Comparison of ENCODE assay signal across 8 cellular contexts in genomic region chr14:64971452-64971889, GRCh38. TPM values are rescaled to one million over a fixed set of nuclear protein-coding genes. Genes with fewer than 3 reads are reported as not detected.
A peak's percentile ranks its signal among the peaks of the same experiment; 100 is the strongest.
DNase-seq lines count a peak whose midpoint lies in the region; ATAC-seq lines count a peak whose summit lies in the region.

No MANE protein-coding gene starts in this region.

- ATAC-seq in HG03196 (IDR thresholded peaks at IDR 0.05; ENCODE audit: unreplicated experiment) = no peak
- no peak for ATAC-seq in GM21737 (IDR thresholded peaks at IDR 0.05; ENCODE audit: unreplicated experiment)
- no peak for ATAC-seq in GM21529 (IDR thresholded peaks at IDR 0.05; ENCODE audit: unreplicated experiment)

- no peaks in the 10 kb centered on the region for H3K36me3 ChIP-seq in HAP-1 (replicated peaks)

- no peak for DNase-seq in HAP-1 (ENCODE audit: low spot score in 2 of 2)
- no peak for DNase-seq in activated CD4-positive, alpha-beta memory T cell treated with anti-CD3 and anti-CD28 coated beads, Interleukin-2, amount 10 ng/mL, durations not matched to agents 7 days and 5 days
- no peak for DNase-seq in stimulated activated CD4-positive, alpha-beta T cell treated with anti-CD3 and anti-CD28 coated beads, Interleukin-4, amount 100 ng/mL, for 24 hours

- H3K4me3 ChIP-seq in HAP-1 (peak overlapping the region; percentile 53), iPS-11a (ENCODE audit: low read depth, low read length) (peak overlapping the region; percentile 67), skin epidermis (peak overlapping the region; percentile 37 to 70 (median 61))

- H3K4me1 ChIP-seq in HAP-1 = peaks cover 7% of the 10 kb centered on the region

- H3K9me3 ChIP-seq in HAP-1 = no peaks in the 10 kb centered on the region

- no peaks in the 10 kb centered on the region for H3K36me3 Mint-ChIP-seq in activated CD4-positive, alpha-beta memory T cell treated with anti-CD3 and anti-CD28 coated beads, Interleukin-2, amount 10 ng/mL, durations not matched to agents 7 days and 5 days (ENCODE audit: low read depth)

- POLR2A ChIA-PET in activated CD4-positive, alpha-beta memory T cell treated with anti-CD3 and anti-CD28 coated beads, Interleukin-2, amount 10 ng/mL, durations not matched to agents 7 days and 5 days (lab: Charles Lee) = interaction anchor here (1.0 kb wide), 1 partner anchor 57 kb away, joined by 4 read pairs; the partner anchor contains the start of gene CHURC1

- in situ Hi-C loops in HAP-1 (cut with MboI; ENCODE audit: low sequenced_read_pairs) = no loop called here

- H3K27me3 ChIP-seq in HAP-1 (ENCODE audit: low read depth) = no peaks in the 10 kb centered on the region

- H3K27ac ChIP-seq in skin epidermis = peak overlapping the region in 12 of 21 experiments; percentile 2 to 77 (median 65)

- H3K4me3 Mint-ChIP-seq in activated CD4-positive, alpha-beta memory T cell treated with anti-CD3 and anti-CD28 coated beads, Interleukin-2, amount 10 ng/mL, durations not matched to agents 7 days and 5 days = peak overlapping the region; percentile 59

- peaks cover 7% of the 10 kb centered on the region for H3K4me1 Mint-ChIP-seq in activated CD4-positive, alpha-beta memory T cell treated with anti-CD3 and anti-CD28 coated beads, Interleukin-2, amount 10 ng/mL, durations not matched to agents 7 days and 5 days

- CTCF ChIA-PET in activated CD4-positive, alpha-beta memory T cell treated with anti-CD3 and anti-CD28 coated beads, Interleukin-2, amount 10 ng/mL, durations not matched to agents 7 days and 5 days (lab: Charles Lee) = interaction anchor here (0.7 to 1.3 kb wide), 2 partner anchors 148 to 482 kb away, joined by 3 to 5 read pairs; no protein-coding TSS in a partner anchor

- H3K27me3 Mint-ChIP-seq in activated CD4-positive, alpha-beta memory T cell treated with anti-CD3 and anti-CD28 coated beads, Interleukin-2, amount 10 ng/mL, durations not matched to agents 7 days and 5 days = peaks cover 13% of the 10 kb centered on the region

- H3K27ac Mint-ChIP-seq in activated CD4-positive, alpha-beta memory T cell treated with anti-CD3 and anti-CD28 coated beads, Interleukin-2, amount 10 ng/mL, durations not matched to agents 7 days and 5 days = no peak overlapping the region

- no peaks in the 10 kb centered on the region for H3K9me3 Mint-ChIP-seq in activated CD4-positive, alpha-beta memory T cell treated with anti-CD3 and anti-CD28 coated beads, Interleukin-2, amount 10 ng/mL, durations not matched to agents 7 days and 5 days

RNA-seq across cellular contexts. Expression of gene RAB15, which starts 0.7 kb away (rescaled TPM):
- 1 to 10 TPM; 1.5 to 1.7 TPM for total RNA-seq in activated CD4-positive, alpha-beta memory T cell treated with anti-CD3 and anti-CD28 coated beads, Interleukin-2, amount 10 ng/mL, durations not matched to agents 7 days and 5 days

RNA-seq across cellular contexts. Expression of gene FNTB, which starts 15.2 kb away (rescaled TPM):
- total RNA-seq in activated CD4-positive, alpha-beta memory T cell treated with anti-CD3 and anti-CD28 coated beads, Interleukin-2, amount 10 ng/mL, durations not matched to agents 7 days and 5 days = 10 to 100 TPM; 12.3 to 16.1 TPM

RNA-seq across cellular contexts. Expression of gene GPX2, which starts 28.9 kb away (rescaled TPM):
- total RNA-seq in activated CD4-positive, alpha-beta memory T cell treated with anti-CD3 and anti-CD28 coated beads, Interleukin-2, amount 10 ng/mL, durations not matched to agents 7 days and 5 days = not detected

RNA-seq across cellular contexts. Expression of gene CHURC1, which starts 57.2 kb away (rescaled TPM):
- total RNA-seq in activated CD4-positive, alpha-beta memory T cell treated with anti-CD3 and anti-CD28 coated beads, Interleukin-2, amount 10 ng/mL, durations not matched to agents 7 days and 5 days = 10 to 100 TPM; 80.6 to 91.1 TPM
